In the genomic region with DNA sequence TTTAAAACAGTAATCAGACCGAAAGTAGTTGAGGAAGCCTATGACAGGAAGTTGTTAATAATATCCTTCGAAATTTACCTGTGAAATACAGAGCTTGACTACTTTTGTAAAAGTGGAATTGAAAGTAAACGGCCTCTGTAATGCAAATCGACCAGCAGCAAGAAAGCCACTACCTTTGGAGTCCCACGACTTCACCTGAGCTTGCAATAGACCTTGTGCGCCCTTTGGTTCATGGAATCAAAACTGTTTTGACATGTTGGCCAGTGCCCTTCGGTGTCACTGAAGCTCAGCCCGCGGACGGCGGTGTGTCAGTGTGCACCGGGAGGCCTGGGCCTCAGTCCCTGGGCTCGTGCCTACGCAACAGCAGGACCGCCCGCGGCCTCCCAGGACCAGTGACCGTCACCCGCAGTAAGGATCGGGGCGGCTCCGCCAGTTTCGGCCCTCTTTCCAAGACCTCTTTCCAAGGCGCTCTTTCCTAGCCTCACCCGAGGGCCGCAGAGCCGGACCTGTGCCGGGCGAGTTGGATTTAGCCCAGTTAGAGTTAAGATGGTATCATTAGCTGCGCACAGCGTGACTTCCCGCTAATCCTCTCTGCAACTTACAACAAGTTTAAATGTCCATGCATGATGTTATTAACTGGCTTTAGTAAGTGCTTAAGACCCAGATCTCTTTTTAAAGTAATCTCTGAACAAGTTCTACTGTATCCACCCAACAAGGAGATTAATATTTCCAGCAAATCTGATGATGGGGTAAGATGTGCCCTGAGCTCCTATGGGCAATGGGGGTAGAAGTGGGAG, we compare ENCODE assay signal across 9 cellular contexts.
DNase-seq lines count a peak whose midpoint lies in the region; ATAC-seq and TF ChIP-seq lines count a peak whose summit lies in the region.
"Had no signal": no experiment of that assay in that cellular context is flagged by ENCODE, and none has a peak within 500 bp of the region (broad histone marks: within the 10 kb centered on the region; RNA-seq: fewer than 3 reads in every experiment).

No MANE protein-coding gene starts in this region.

- H3K27me3 ChIP-seq in parathyroid adenoma (ENCODE audit: control insufficient read depth, insufficient read depth, low read length): peaks cover 8% of the 10 kb centered on the region

- no peak overlapping the region for H3K4me2 ChIP-seq in parathyroid adenoma (ENCODE audit: low read length)

- no peaks in the 10 kb centered on the region for H3K9me3 Mint-ChIP-seq in T-helper 1 cell treated with Interleukin-12 subunit alpha and Interleukin-12 subunit beta and Interleukin-4 antibody, amounts not matched to agents 30 μg/mL and 1 μg/mL, for 36 hours
- H3K9me3 Mint-ChIP-seq in activated CD8-positive, alpha-beta memory T cell treated with anti-CD3 and anti-CD28 coated beads, Interleukin-2, amount 10 ng/mL, durations not matched to agents 7 days and 5 days (ENCODE audit: low read depth): no peaks in the 10 kb centered on the region

- H3K4me3 ChIP-seq in astrocyte of the cerebellum (ENCODE audit: low read depth, low read length) (peak overlapping the region; percentile 49), parathyroid adenoma (ENCODE audit: low read depth, low read length) (no peak overlapping the region)

- in situ Hi-C loops in astrocyte of the cerebellum (cut with HindIII; ENCODE audit: low sequenced_read_pairs): loop anchor here (5.0 kb wide), 1 partner anchor 272 kb away; no protein-coding TSS in a partner anchor

- peaks cover 7% of the 10 kb centered on the region for H3K4me1 Mint-ChIP-seq in T-helper 1 cell treated with Interleukin-12 subunit alpha and Interleukin-12 subunit beta and Interleukin-4 antibody, amounts not matched to agents 30 μg/mL and 1 μg/mL, for 36 hours (ENCODE audit: low read depth)
- H3K4me1 Mint-ChIP-seq in activated CD8-positive, alpha-beta memory T cell treated with anti-CD3 and anti-CD28 coated beads, Interleukin-2, amount 10 ng/mL, durations not matched to agents 7 days and 5 days: peaks cover 10% of the 10 kb centered on the region

- no peaks in the 10 kb centered on the region for H3K9me3 ChIP-seq in parathyroid adenoma (ENCODE audit: control insufficient read depth, low read length)
- H3K9me3 ChIP-seq: A549 had no signal

- H3K4me3 Mint-ChIP-seq in T-helper 1 cell treated with Interleukin-12 subunit alpha and Interleukin-12 subunit beta and Interleukin-4 antibody, amounts not matched to agents 30 μg/mL and 1 μg/mL, for 36 hours: peak overlapping the region; percentile 46
- H3K4me3 Mint-ChIP-seq in activated CD8-positive, alpha-beta memory T cell treated with anti-CD3 and anti-CD28 coated beads, Interleukin-2, amount 10 ng/mL, durations not matched to agents 7 days and 5 days: no peak overlapping the region

- H3K79me2 ChIP-seq in parathyroid adenoma: no peaks in the 10 kb centered on the region

- H3K27ac Mint-ChIP-seq in T-helper 1 cell treated with Interleukin-12 subunit alpha and Interleukin-12 subunit beta and Interleukin-4 antibody, amounts not matched to agents 30 μg/mL and 1 μg/mL, for 36 hours: peak overlapping the region; percentile 41
- H3K27ac Mint-ChIP-seq in activated CD8-positive, alpha-beta memory T cell treated with anti-CD3 and anti-CD28 coated beads, Interleukin-2, amount 10 ng/mL, durations not matched to agents 7 days and 5 days: no peak overlapping the region

- H3K36me3 Mint-ChIP-seq in T-helper 1 cell treated with Interleukin-12 subunit alpha and Interleukin-12 subunit beta and Interleukin-4 antibody, amounts not matched to agents 30 μg/mL and 1 μg/mL, for 36 hours (ENCODE audit: low read depth): no peaks in the 10 kb centered on the region
- peaks cover 5% of the 10 kb centered on the region for H3K36me3 Mint-ChIP-seq in activated CD8-positive, alpha-beta memory T cell treated with anti-CD3 and anti-CD28 coated beads, Interleukin-2, amount 10 ng/mL, durations not matched to agents 7 days and 5 days

- CTCF ChIA-PET in activated CD8-positive, alpha-beta memory T cell treated with anti-CD3 and anti-CD28 coated beads, Interleukin-2, amount 10 ng/mL, durations not matched to agents 7 days and 5 days (lab: Charles Lee): interaction anchor here (1.3 to 3.8 kb wide), 4 partner anchors 16 to 878 kb away, joined by 3 to 23 read pairs (median 4); no protein-coding TSS in a partner anchor

- H3K27me3 Mint-ChIP-seq in T-helper 1 cell treated with Interleukin-12 subunit alpha and Interleukin-12 subunit beta and Interleukin-4 antibody, amounts not matched to agents 30 μg/mL and 1 μg/mL, for 36 hours (ENCODE audit: low read depth): peaks cover 63% of the 10 kb centered on the region
- peaks cover 65% of the 10 kb centered on the region for H3K27me3 Mint-ChIP-seq in activated CD8-positive, alpha-beta memory T cell treated with anti-CD3 and anti-CD28 coated beads, Interleukin-2, amount 10 ng/mL, durations not matched to agents 7 days and 5 days

- H3K36me3 ChIP-seq in parathyroid adenoma (ENCODE audit: control insufficient read depth, insufficient read depth, low read length): no peaks in the 10 kb centered on the region

- ATAC-seq in HG03039 (IDR thresholded peaks at IDR 0.05; ENCODE audit: unreplicated experiment): peak; percentile 43
- no peak for ATAC-seq in activated CD8-positive, alpha-beta memory T cell treated with anti-CD3 and anti-CD28 coated beads, Interleukin-2, amount 10 ng/mL, durations not matched to agents 7 days and 5 days

- H3K27ac ChIP-seq in parathyroid adenoma: no peak overlapping the region

- TF ChIP-seq CTCF in astrocyte of the cerebellum (IDR thresholded peaks at IDR 0.05; ENCODE audit: low read depth, low read length, missing control alignments): no peak
- no peak for TF ChIP-seq CTCF in parathyroid adenoma (IDR thresholded peaks at IDR 0.05)

- H2AFZ ChIP-seq in parathyroid adenoma: peak overlapping the region; percentile 48

- no peak overlapping the region for H3K9ac ChIP-seq in parathyroid adenoma

- peaks cover 3% of the 10 kb centered on the region for H3K4me1 ChIP-seq in parathyroid adenoma
- H3K4me1 ChIP-seq: A549 had no signal

- no peak for DNase-seq in T-helper 1 cell
- no peak for DNase-seq in astrocyte of the cerebellum (ENCODE audit: low read depth)
- no peak for DNase-seq in NCI-H1417 treated with DMSO at 0.1 percent for 48 hours (lab: John Stamatoyannopoulos, UW)
- no peak for DNase-seq in activated CD8-positive, alpha-beta memory T cell treated with anti-CD3 and anti-CD28 coated beads, Interleukin-2, amount 10 ng/mL, durations not matched to agents 7 days and 5 days
- DNase-seq in effector CD8-positive, alpha-beta T cell (lab: John Stamatoyannopoulos, UW): no peak
